In the genomic region with DNA sequence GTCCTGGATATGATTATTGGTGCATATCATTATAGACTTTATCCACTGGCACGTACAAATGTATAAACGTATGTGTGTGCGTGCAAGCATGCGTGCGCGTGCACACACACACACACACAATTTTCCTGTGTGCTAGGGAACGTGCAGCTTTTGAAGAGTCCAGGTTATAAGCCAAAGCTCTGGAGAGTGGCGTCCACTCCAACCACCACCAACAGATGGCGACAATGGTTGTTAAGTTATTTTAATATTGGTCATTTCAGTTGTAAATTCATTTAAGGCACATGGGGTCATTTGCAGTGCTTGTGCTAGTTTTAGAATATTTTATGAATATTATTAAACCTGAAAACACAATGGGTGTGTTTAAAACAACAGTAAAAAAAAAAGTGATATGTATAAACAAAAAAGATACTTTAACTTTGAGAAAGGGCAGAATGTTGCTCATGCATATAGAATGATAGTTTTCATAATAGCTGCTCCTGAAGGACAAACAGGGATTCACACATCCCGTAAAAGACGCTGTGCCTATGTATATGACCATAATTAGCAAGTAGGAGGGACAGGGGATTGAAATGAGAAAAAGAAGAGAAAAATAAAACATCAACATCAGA, we compare ENCODE assay signal across 8 cellular contexts.
A peak's percentile ranks its signal among the peaks of the same experiment; 100 is the strongest.
DNase-seq lines count a peak whose midpoint lies in the region; ATAC-seq and TF ChIP-seq lines count a peak whose summit lies in the region.

No MANE protein-coding gene starts in this region.

- H3K4me1 ChIP-seq in HEK293 (ENCODE audit: control insufficient read depth, insufficient read depth, low read length) (peaks cover 9% of the 10 kb centered on the region), OCI-LY1 (ENCODE audit: insufficient read depth, low read length, severe bottlenecking) (no peaks in the 10 kb centered on the region), gastrocnemius medialis (peaks cover 46 to 50% of the 10 kb centered on the region in 2 donors)

- no peaks in the 10 kb centered on the region for H3K36me3 ChIP-seq in HEK293 (ENCODE audit: control insufficient read depth in 2 of 2, insufficient read depth in 1 of 2, low read length in 2 of 2)
- no peaks in the 10 kb centered on the region for H3K36me3 ChIP-seq in OCI-LY1 (ENCODE audit: insufficient read depth, low read length)
- no peaks in the 10 kb centered on the region for H3K36me3 ChIP-seq in gastrocnemius medialis

- CTCF ChIA-PET in HEK293 (lab: Yijun Ruan, JAX): interaction anchor here (0.5 to 2.9 kb wide), 33 partner anchors 9 to 671 kb away, joined by 3 to 19 read pairs (median 4); no protein-coding TSS in a partner anchor

- POLR2A ChIA-PET in HEK293 (lab: Yijun Ruan, JAX): no interaction called here

- H4K20me1 ChIP-seq in OCI-LY1 (ENCODE audit: insufficient read depth, low read length): no peaks in the 10 kb centered on the region

- H3K9me3 ChIP-seq in HEK293 (ENCODE audit: control insufficient read depth, insufficient read depth, low read depth, low read length) (no peaks in the 10 kb centered on the region), OCI-LY1 (ENCODE audit: low read length) (no peaks in the 10 kb centered on the region), gastrocnemius medialis (no peaks in the 10 kb centered on the region)

- H3K79me2 ChIP-seq in OCI-LY1 (ENCODE audit: insufficient read depth, low read length): no peaks in the 10 kb centered on the region

- no peaks in the 10 kb centered on the region for H3K9me2 ChIP-seq in OCI-LY1 (ENCODE audit: low read depth, low read length)

- peak; percentile 83 for DNase-seq in DMS53 (lab: John Stamatoyannopoulos, UW)
- peak; percentile 50 for DNase-seq in activated naive CD4-positive, alpha-beta T cell treated with Interleukin-2 at 50 U/mL for 16 hours
- peak; percentile 71 for DNase-seq in Right ventricle myocardium superior
- peak in 1 of 2 donors; percentile 49 for DNase-seq in gastrocnemius medialis
- no peak for DNase-seq in epidermal melanocyte (ENCODE audit: insufficient read length, low spot score)

- H3K27me3 ChIP-seq in OCI-LY1 (ENCODE audit: insufficient read depth, low read length) (no peaks in the 10 kb centered on the region), gastrocnemius medialis (no peaks in the 10 kb centered on the region)

- TF ChIP-seq CTCF in HEK293 (tag by site-specific recombination; IDR thresholded peaks at IDR 0.05) (no peak), OCI-LY1 (IDR thresholded peaks at IDR 0.05; ENCODE audit: low read length) (peak; percentile 66), gastrocnemius medialis (IDR thresholded peaks at IDR 0.05 in 4 of 5, conservative IDR thresholded peaks at IDR 0.05 in 1 of 5) (peak; percentile 54 to 81 (median 76))

- intact Hi-C loops in Right ventricle myocardium superior (cut with DNase I): loop anchor here (10.0 kb wide), 2 partner anchors 81 to 651 kb away; no protein-coding TSS in a partner anchor
- intact Hi-C loops in gastrocnemius medialis (cut with DNase I; ENCODE audit: low total_unique reads): loop anchor here (10.0 kb wide), 1 partner anchor 209 kb away; no protein-coding TSS in a partner anchor

- no peak overlapping the region for H3K4me3 ChIP-seq in HEK293 (ENCODE audit: low read depth, low read length)
- H3K4me3 ChIP-seq in OCI-LY1 (ENCODE audit: low read depth, low read length, poor library complexity, severe bottlenecking): no peak overlapping the region
- H3K4me3 ChIP-seq in gastrocnemius medialis: no peak overlapping the region

- TF ChIP-seq POLR2A in gastrocnemius medialis (IDR thresholded peaks at IDR 0.05): no peak

- no peaks in the 10 kb centered on the region for H3F3A ChIP-seq in OCI-LY1 (ENCODE audit: insufficient read depth, low read length)

- ATAC-seq in Right ventricle myocardium superior (ENCODE audit: poor library complexity): peak; percentile 48
- ATAC-seq in gastrocnemius medialis: peak; percentile 56 to 63
- no peak for ATAC-seq in HG03457 (IDR thresholded peaks at IDR 0.05; ENCODE audit: unreplicated experiment)

- H3K27ac ChIP-seq in HEK293 (ENCODE audit: extremely low read depth, low read depth, low read length) (no peak overlapping the region), OCI-LY1 (ENCODE audit: low read depth, low read length, poor library complexity, severe bottlenecking) (no peak overlapping the region), gastrocnemius medialis (no peak overlapping the region)

- H3K4me2 ChIP-seq in OCI-LY1 (ENCODE audit: low read length): no peak overlapping the region

- no peak overlapping the region for H2AFZ ChIP-seq in OCI-LY1 (ENCODE audit: low read length)

- in situ Hi-C loops in gastrocnemius medialis (cut with MboI; ENCODE audit: low sequenced_read_pairs in 4 of 4): loop anchor here in 1 of 4 donors (25.0 kb wide), 1 partner anchor 638 kb away; no protein-coding TSS in a partner anchor

- no peak overlapping the region for H3K9ac ChIP-seq in OCI-LY1 (ENCODE audit: low read length)

TF ChIP-seq in HEK293, 187 proteins besides CTCF, POLR2A, EP300 and RAD21:
- TF ChIP-seq ZNF654 (tag by site-specific recombination; IDR thresholded peaks at IDR 0.05; ENCODE audit: low read depth): peak; percentile 26; the same call in 1 of the 2 replicates
- no peak for TF ChIP-seq ZNF677 (tag by site-specific recombination; IDR thresholded peaks at IDR 0.05)
